8 cellular contexts compared by ENCODE assay signal in genomic region chr12:54207539-54208267, GRCh38. TPM values are rescaled to one million over a fixed set of nuclear protein-coding genes. Genes with fewer than 3 reads are reported as not detected.
DNase-seq lines count a peak whose midpoint lies in the region; ATAC-seq and TF ChIP-seq lines count a peak whose summit lies in the region.

No MANE protein-coding gene starts in this region.

- no peak overlapping the region for H3K4me3 Mint-ChIP-seq in mesothelial cell of epicardium

- peak overlapping the region; percentile 87 for H3K27ac Mint-ChIP-seq in mesothelial cell of epicardium

- peaks cover 5% of the 10 kb centered on the region for H3K27me3 Mint-ChIP-seq in mesothelial cell of epicardium (ENCODE audit: low read depth)

- DNase-seq in GDM1 (lab: John Stamatoyannopoulos, UW) (peak; percentile 29), NCI-H226 (peak; percentile 56), ecto neural progenitor cell (ENCODE audit: low spot score) (peak; percentile 94), mesothelial cell of epicardium (ENCODE audit: low spot score in 2 of 2, unreplicated experiment in 2 of 2) (peak; percentile 64 to 91)
- DNase-seq in activated CD4-positive, alpha-beta T cell treated with anti-CD3 and anti-CD28 coated beads, Interleukin-2, amount 50 U/mL, for 24 hours (ENCODE audit: low read depth in 1 of 2, low spot score in 1 of 2): peak; percentile 62 to 74
- peak; percentile 58 to 72 for DNase-seq in stimulated activated CD8-positive, alpha-beta memory T cell treated with anti-CD3 and anti-CD28 coated beads, Interleukin-7, amount 100 ng/mL, for 1 hour (ENCODE audit: low read depth in 2 of 2)

- H3K36me3 Mint-ChIP-seq in mesothelial cell of epicardium: no peaks in the 10 kb centered on the region

- H3K4me1 Mint-ChIP-seq in mesothelial cell of epicardium: peaks cover 28% of the 10 kb centered on the region

- H3K9me3 Mint-ChIP-seq in mesothelial cell of epicardium: no peaks in the 10 kb centered on the region

- ATAC-seq in HG02610 (IDR thresholded peaks at IDR 0.05; ENCODE audit: unreplicated experiment) (peak; percentile 52), GM21576 (IDR thresholded peaks at IDR 0.05; ENCODE audit: unreplicated experiment) (no peak)

- peak; percentile 92 for TF ChIP-seq CTCF in mesothelial cell of epicardium (IDR thresholded peaks at IDR 0.05; ENCODE audit: unreplicated experiment)

RNA-seq across cellular contexts. Expression of gene SMUG1, which starts 18.9 kb away (rescaled TPM):
- 39.5 to 47.1 TPM (median 46.1 TPM) in 3 replicates for total RNA-seq in mesothelial cell of epicardium

Comparison
In these comparisons a context has a peak if more than half of its experiments do, and no peak if none do; other contexts are left out.
1. DNase-seq: peak in every context shown above with its lines; median percentile 94 in ecto neural progenitor cell; 78 in mesothelial cell of epicardium; 68 in activated CD4-positive, alpha-beta T cell treated with anti-CD3 and anti-CD28 coated beads, Interleukin-2, amount 50 U/mL, for 24 hours; 65 in stimulated activated CD8-positive, alpha-beta memory T cell treated with anti-CD3 and anti-CD28 coated beads, Interleukin-7, amount 100 ng/mL, for 1 hour; 56 in NCI-H226; 29 in GDM1.